ENCODE assay signal across 6 cellular contexts in the genomic region with DNA sequence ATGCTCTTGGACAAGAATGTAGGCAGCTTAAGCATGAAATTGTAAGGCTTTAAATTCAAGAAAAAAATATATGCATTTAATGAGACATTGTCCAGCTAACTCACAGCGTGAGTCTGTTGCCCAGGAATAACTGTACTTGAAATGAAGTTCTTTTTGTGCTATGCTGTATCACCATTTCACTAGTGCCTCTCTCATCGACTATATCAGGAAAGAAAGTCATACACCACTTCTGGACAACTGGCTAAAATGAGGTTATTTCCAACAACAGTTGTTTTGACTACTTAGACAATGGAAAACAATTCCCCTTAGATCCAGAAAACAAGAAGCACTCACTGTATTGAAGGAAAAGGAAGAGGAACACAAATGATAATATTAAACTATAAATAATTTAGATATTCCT.
"Had no signal": no experiment of that assay in that cellular context is flagged by ENCODE, and none has a peak within 500 bp of the region (broad histone marks: within the 10 kb centered on the region; RNA-seq: fewer than 3 reads in every experiment).

No MANE protein-coding gene starts in this region.

- H3K27ac ChIP-seq: GM23248 had no signal

- H3K4me3 ChIP-seq: GM23248, K562 had no signal

- DNase-seq: GM23248, GOT3, H9, HCEC 1CT, IMR-90 had no signal

- H2AFZ ChIP-seq: GM23248 had no signal

- ATAC-seq: K562 had no signal

- H3K9ac ChIP-seq: GM23248 had no signal
